ENCODE assay signal across 1 cellular context in the genomic region with DNA sequence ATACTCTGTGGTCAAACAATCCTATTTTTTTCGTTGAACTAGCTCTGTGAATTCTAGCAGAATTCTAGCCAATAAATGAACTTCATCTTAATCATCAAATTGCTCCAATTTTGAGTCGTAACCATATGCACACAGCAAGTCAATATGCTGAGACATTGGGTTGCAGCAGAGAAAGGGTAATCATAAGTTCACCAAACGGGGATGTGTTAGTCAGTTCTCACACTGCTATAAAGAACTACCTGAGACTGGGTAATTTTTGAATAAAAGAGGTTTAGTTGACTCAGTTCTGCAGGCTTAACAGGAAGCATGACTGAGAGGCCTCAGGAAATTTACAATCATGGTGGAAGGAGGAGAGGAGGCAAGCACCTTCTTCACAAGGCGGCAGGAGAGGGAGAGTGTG.
TF ChIP-seq lines count a peak whose summit lies in the region.

No MANE protein-coding gene starts in this region.

TF ChIP-seq in H1, 55 proteins besides CTCF, POLR2A, EP300 and RAD21 (continued from another document):
- TF ChIP-seq RNF2 (IDR thresholded peaks at IDR 0.05; ENCODE audit: borderline replicate concordance, low read depth, low read length, missing control alignments, poor library complexity, severe bottlenecking) (no peak), KDM4A (IDR thresholded peaks at IDR 0.05; ENCODE audit: low read depth, low read length, severe bottlenecking) (no peak)
